In the genomic region with DNA sequence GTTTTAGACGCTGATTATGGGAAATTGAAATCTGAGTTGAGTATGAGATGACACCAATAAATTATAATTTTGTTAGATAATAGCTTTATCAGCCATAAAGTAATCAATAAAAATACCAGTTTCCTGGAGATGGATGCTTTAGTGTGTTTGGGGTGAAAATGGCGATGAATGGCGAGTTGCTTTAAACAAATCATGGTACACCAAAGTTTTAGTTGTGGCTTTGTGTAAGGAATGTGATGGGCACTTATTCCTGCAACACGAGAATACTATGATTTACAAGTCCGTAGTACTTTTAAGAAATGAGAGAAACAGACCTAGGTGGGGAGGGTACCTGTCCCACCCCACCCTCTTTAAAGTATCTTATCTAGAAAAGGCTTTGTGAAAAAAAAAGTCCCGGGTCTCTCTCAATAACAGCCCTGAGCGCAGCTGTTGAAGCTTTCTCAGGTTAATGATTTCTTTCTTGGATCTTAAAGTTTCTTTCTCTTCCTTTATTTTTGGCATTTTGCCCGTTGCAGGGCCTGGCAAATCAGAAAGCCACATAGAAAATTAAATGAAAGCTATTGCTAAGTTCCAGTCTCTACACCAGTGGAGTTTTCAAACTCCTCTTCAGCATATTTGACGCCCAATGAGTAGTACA, we compare ENCODE assay signal across 8 cellular contexts. TPM values are rescaled to one million over a fixed set of nuclear protein-coding genes. Genes with fewer than 3 reads are reported as not detected.
DNase-seq lines count a peak whose midpoint lies in the region; TF ChIP-seq lines count a peak whose summit lies in the region.

No MANE protein-coding gene starts in this region.

- peak overlapping the region; percentile 70 for H3K4me3 ChIP-seq in HEK293 (ENCODE audit: low read depth, low read length)
- H3K4me3 ChIP-seq in skeletal muscle tissue (ENCODE audit: low read length in 3 of 3): peak overlapping the region; percentile 75 to 83 (median 83)

- POLR2A ChIA-PET in HEK293 (lab: Yijun Ruan, JAX): no interaction called here

- CTCF ChIA-PET in HEK293 (lab: Yijun Ruan, JAX): interaction anchor here (0.7 to 1.9 kb wide), 7 partner anchors 17 to 314 kb away, joined by 3 to 13 read pairs (median 3); no protein-coding TSS in a partner anchor

- H3K27ac Mint-ChIP-seq in CD14-positive monocyte: peak overlapping the region; percentile 83 to 99 (median 94)
- peak overlapping the region; percentile 99 for H3K27ac Mint-ChIP-seq in T-helper 2 cell treated with Interferon-gamma antibody and Interleukin-4, amounts not matched to agents 5 μg/mL and 100 μg/mL, for 36 hours

- H3K9me3 Mint-ChIP-seq in CD14-positive monocyte: no peaks in the 10 kb centered on the region
- no peaks in the 10 kb centered on the region for H3K9me3 Mint-ChIP-seq in T-helper 2 cell treated with Interferon-gamma antibody and Interleukin-4, amounts not matched to agents 5 μg/mL and 100 μg/mL, for 36 hours

- H3K36me3 Mint-ChIP-seq in CD14-positive monocyte: peaks cover 3 to 4% of the 10 kb centered on the region in 2 donors
- peaks cover 44% of the 10 kb centered on the region for H3K36me3 Mint-ChIP-seq in T-helper 2 cell treated with Interferon-gamma antibody and Interleukin-4, amounts not matched to agents 5 μg/mL and 100 μg/mL, for 36 hours (ENCODE audit: low read depth)

- H3K4me1 ChIP-seq in HEK293 (ENCODE audit: control insufficient read depth, insufficient read depth, low read length) (peaks cover 5% of the 10 kb centered on the region; the same call in 1 of the 2 replicates), skeletal muscle tissue (ENCODE audit: control insufficient read depth in 3 of 3, insufficient read depth in 3 of 3, low read length in 3 of 3) (peaks cover 23 to 28% (median 25%) of the 10 kb centered on the region in 3 donors)

- H3K4me3 Mint-ChIP-seq in CD14-positive monocyte: peak overlapping the region; percentile 95 to 98
- peak overlapping the region; percentile 98 for H3K4me3 Mint-ChIP-seq in T-helper 2 cell treated with Interferon-gamma antibody and Interleukin-4, amounts not matched to agents 5 μg/mL and 100 μg/mL, for 36 hours

- H3K27me3 Mint-ChIP-seq in CD14-positive monocyte (ENCODE audit: low read depth in 3 of 3): no peaks in the 10 kb centered on the region
- H3K27me3 Mint-ChIP-seq in T-helper 2 cell treated with Interferon-gamma antibody and Interleukin-4, amounts not matched to agents 5 μg/mL and 100 μg/mL, for 36 hours (ENCODE audit: low read depth): no peaks in the 10 kb centered on the region

- no peaks in the 10 kb centered on the region for H3K9me3 ChIP-seq in HEK293 (ENCODE audit: control insufficient read depth, insufficient read depth, low read depth, low read length)
- no peaks in the 10 kb centered on the region for H3K9me3 ChIP-seq in skeletal muscle tissue (ENCODE audit: control insufficient read depth in 3 of 3, low read length in 3 of 3)

- intact Hi-C loops in CD14-positive monocyte (cut with micrococcal nuclease): loop anchor here (5.0 to 10.0 kb wide), 5 partner anchors 154 to 326 kb away; partner anchors contain the start of genes HPCAL1 (in 2 of the 2) and ODC1 (in 1 of the 2)

- peak overlapping the region; percentile 56 to 65 (median 57) for H3K9ac ChIP-seq in skeletal muscle tissue (ENCODE audit: low read depth in 1 of 3, low read length in 3 of 3)

- peaks cover 12 to 17% (median 13%) of the 10 kb centered on the region in 3 donors for H3K27me3 ChIP-seq in skeletal muscle tissue (ENCODE audit: control insufficient read depth in 3 of 3, insufficient read depth in 3 of 3, low read length in 3 of 3)

- H3K36me3 ChIP-seq in HEK293 (ENCODE audit: control insufficient read depth in 2 of 2, insufficient read depth in 1 of 2, low read length in 2 of 2) (peaks cover 18 to 29% of the 10 kb centered on the region in 2 experiments), skeletal muscle tissue (ENCODE audit: control insufficient read depth in 3 of 3, insufficient read depth in 3 of 3, low read length in 3 of 3) (no peaks in the 10 kb centered on the region)

- peaks cover 58% of the 10 kb centered on the region for H3K4me1 Mint-ChIP-seq in CD14-positive monocyte
- H3K4me1 Mint-ChIP-seq in T-helper 2 cell treated with Interferon-gamma antibody and Interleukin-4, amounts not matched to agents 5 μg/mL and 100 μg/mL, for 36 hours (ENCODE audit: low read depth): peaks cover 50% of the 10 kb centered on the region

- DNase-seq in CD14-positive monocyte (ENCODE audit: low spot score) (no peak), foreskin melanocyte (peak; percentile 40), dermis blood vessel endothelial cell (no peak), iPS-NIHi11 (ENCODE audit: low spot score) (no peak), cerebellum (ENCODE audit: low spot score) (no peak)
- DNase-seq in T-helper 2 cell treated with Interferon-gamma antibody and Interleukin-4, amounts not matched to agents 5 μg/mL and 100 μg/mL, for 36 hours (ENCODE audit: low spot score): no peak

- H3K27ac ChIP-seq in HEK293 (ENCODE audit: extremely low read depth, low read depth, low read length) (peak overlapping the region; percentile 97), skeletal muscle tissue (ENCODE audit: low read depth, low read length) (no peak overlapping the region)

- TF ChIP-seq CTCF in CD14-positive monocyte (IDR thresholded peaks at IDR 0.05) (no peak), HEK293 (tag by site-specific recombination; IDR thresholded peaks at IDR 0.05) (no peak)

TF ChIP-seq in HEK293, 187 proteins besides CTCF, POLR2A, EP300 and RAD21:
- no peak for TF ChIP-seq ZNF768 (tag by site-specific recombination; IDR thresholded peaks at IDR 0.05)
- TF ChIP-seq PRDM1 (tag by site-specific recombination; IDR thresholded peaks at IDR 0.05): peak; percentile 60; the same call in 1 of the 2 replicates

RNA-seq across cellular contexts. Expression of gene RRM2, which starts 1.5 kb away (rescaled TPM):
- polyA plus RNA-seq in CD14-positive monocyte: not detected
- total RNA-seq in skeletal muscle tissue (7.8 TPM), dermis blood vessel endothelial cell (19.9 and 90.8 TPM in 2 replicates), cerebellum (18.6 TPM)

RNA-seq across cellular contexts. Expression of gene CYS1, which starts 40.8 kb away (rescaled TPM):
- polyA plus RNA-seq in CD14-positive monocyte: not detected
- total RNA-seq in skeletal muscle tissue: 4.7 TPM
- total RNA-seq in dermis blood vessel endothelial cell: 0.74 and 1.2 TPM in 2 replicates
- 0.45 TPM for total RNA-seq in cerebellum
